12 cellular contexts compared by ENCODE assay signal in the genomic region with DNA sequence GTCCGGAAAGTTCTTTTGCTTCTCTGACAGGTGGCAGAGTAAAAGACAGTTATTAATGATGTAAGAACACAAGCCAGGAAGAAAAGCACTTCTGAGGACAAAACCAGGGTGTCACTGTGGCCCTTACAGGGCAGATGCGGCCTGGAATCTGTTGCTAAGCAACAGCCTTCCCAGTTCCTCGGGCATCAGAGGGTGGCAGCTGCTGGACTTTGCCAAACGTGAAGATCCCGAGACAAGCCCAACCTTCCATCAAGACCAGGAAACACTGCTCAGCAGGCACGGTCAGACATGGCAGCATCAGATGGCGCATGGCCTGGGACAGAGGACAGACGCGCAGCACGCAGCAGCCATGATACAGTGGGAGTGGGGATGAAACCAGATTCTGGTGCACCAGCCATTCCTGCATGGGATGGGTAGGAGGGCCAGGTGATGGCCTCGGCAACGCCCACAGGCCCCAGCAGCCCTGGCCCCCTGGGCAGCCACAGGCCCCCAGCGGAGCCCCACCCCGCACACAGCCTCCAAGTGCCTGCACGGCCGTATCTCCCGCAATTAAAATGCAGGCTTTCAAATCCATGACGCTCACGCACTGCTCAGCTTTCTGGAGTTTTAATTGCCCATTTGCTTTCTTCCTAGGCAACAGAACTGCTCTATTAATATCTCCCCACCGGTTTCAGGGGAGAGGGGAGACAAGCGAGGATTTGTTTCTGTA.
A peak's percentile ranks its signal among the peaks of the same experiment; 100 is the strongest.
DNase-seq lines count a peak whose midpoint lies in the region; ATAC-seq lines count a peak whose summit lies in the region.
"Had no signal": no experiment of that assay in that cellular context is flagged by ENCODE, and none has a peak within 500 bp of the region (broad histone marks: within the 10 kb centered on the region; RNA-seq: fewer than 3 reads in every experiment).

No MANE protein-coding gene starts in this region.

- in situ Hi-C loops in G401 (cut with HindIII; ENCODE audit: low sequenced_read_pairs) = no loop called here

- DNase-seq in Ammon's horn (ENCODE audit: low spot score) = peak; percentile 49
- peak; percentile 32 for DNase-seq in G401 (ENCODE audit: low spot score)
- DNase-seq in SHP77 treated with DMSO at 0.1 percent for 48 hours (lab: John Stamatoyannopoulos, UW) = peak; percentile 21
- peak; percentile 19 for DNase-seq in medulla oblongata (ENCODE audit: extremely low spot score)
- DNase-seq in sciatic nerve (ENCODE audit: low spot score) = no peak
- DNase-seq in stimulated activated naive CD4-positive, alpha-beta T cell (lab: John Stamatoyannopoulos, UW) = no peak
- DNase-seq: activated T-cell treated with anti-CD3 and anti-CD28 coated beads, Interleukin-2, amount 50 U/mL, for 24 hours; AML-193; left cardiac atrium; pancreas had no signal

- intact Hi-C loops in sciatic nerve (cut with DNase I) = no loop called here

- no peak for ATAC-seq in sciatic nerve
- ATAC-seq in HG02970 (IDR thresholded peaks at IDR 0.05; ENCODE audit: low FRiP score, unreplicated experiment) = no peak
- ATAC-seq in HG02623 (IDR thresholded peaks at IDR 0.05; ENCODE audit: unreplicated experiment) = no peak
- ATAC-seq: left cardiac atrium had no signal

Comparison
In these comparisons a context has a peak if more than half of its experiments do, and no peak if none do; other contexts are left out.
1. DNase-seq: peak in Ammon's horn (single experiment), G401 (single experiment), SHP77 treated with DMSO at 0.1 percent for 48 hours (single experiment) and medulla oblongata (single experiment); none in sciatic nerve (single experiment) and stimulated activated naive CD4-positive, alpha-beta T cell (0 of 6).